In the genomic region with DNA sequence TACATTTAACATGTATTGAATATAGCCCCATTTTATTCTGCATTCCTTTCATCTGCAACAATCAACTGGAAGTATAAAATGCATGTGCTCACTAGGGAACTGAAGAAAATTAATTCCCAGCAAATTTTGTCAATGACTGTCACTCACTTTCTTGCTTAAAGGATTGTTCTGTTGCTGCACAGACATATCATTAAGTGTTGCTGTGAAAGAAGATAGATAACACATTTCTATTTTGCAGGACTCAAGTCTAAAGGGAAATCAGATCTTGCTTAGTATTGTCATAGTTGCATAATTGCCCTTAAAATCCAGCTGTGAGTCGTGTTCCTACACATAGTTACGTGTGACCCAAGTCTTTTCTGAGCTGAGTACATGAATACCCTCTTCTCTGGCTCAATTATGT, we compare ENCODE assay signal across 21 cellular contexts.
"Had no signal": no experiment of that assay in that cellular context is flagged by ENCODE, and none has a peak within 500 bp of the region (broad histone marks: within the 10 kb centered on the region; RNA-seq: fewer than 3 reads in every experiment).

No MANE protein-coding gene starts in this region.

- H3K36me3 ChIP-seq: colonic mucosa, left lung, neutrophil, tibial nerve, vagina had no signal

- H3K4me3 Mint-ChIP-seq: activated CD4-positive, alpha-beta T cell treated with anti-CD3 and anti-CD28 coated beads, Interleukin-2, amount 10 ng/mL, durations not matched to agents 24 days and 14 days; activated naive CD8-positive, alpha-beta T cell; activated T-cell treated with anti-CD3 and anti-CD28 coated beads, Interleukin-2, amount 50 U/mL, for 72 hours; naive thymus-derived CD4-positive, alpha-beta T cell; stimulated activated naive B cell treated with anti-CD40 and anti-IgM and Interleukin-4, amounts not matched to agents 10 μg/mL and 1 μg/mL and 100 μg/mL, for 72 hours had no signal

- H3K4me3 ChIP-seq: colonic mucosa, left lung, mucosa of descending colon, tibial nerve, vagina had no signal

- ATAC-seq: activated T-cell treated with anti-CD3 and anti-CD28 coated beads, Interleukin-2, amount 50 U/mL, for 72 hours; esophagus mucosa; left lung; mucosa of descending colon; naive thymus-derived CD4-positive, alpha-beta T cell; stimulated activated naive B cell treated with anti-CD40 and anti-IgM and Interleukin-4, amounts not matched to agents 10 μg/mL and 1 μg/mL and 100 μg/mL, for 72 hours had no signal

- H3K4me1 ChIP-seq: colonic mucosa, left lung, parathyroid adenoma, vagina had no signal

- H3K27ac ChIP-seq: colonic mucosa, left lung, neutrophil, parathyroid adenoma, vagina had no signal

- H3K27me3 ChIP-seq: colonic mucosa, left lung, neutrophil, tibial nerve, vagina had no signal

- H3K36me3 Mint-ChIP-seq: activated naive CD8-positive, alpha-beta T cell; naive thymus-derived CD4-positive, alpha-beta T cell; stimulated activated naive B cell treated with anti-CD40 and anti-IgM and Interleukin-4, amounts not matched to agents 10 μg/mL and 1 μg/mL and 100 μg/mL, for 72 hours had no signal

- H3K9me3 Mint-ChIP-seq: activated CD4-positive, alpha-beta T cell treated with anti-CD3 and anti-CD28 coated beads, Interleukin-2, amount 10 ng/mL, durations not matched to agents 24 days and 14 days; activated T-cell treated with anti-CD3 and anti-CD28 coated beads, Interleukin-2, amount 50 U/mL, for 72 hours; naive thymus-derived CD4-positive, alpha-beta T cell; stimulated activated naive B cell treated with anti-CD40 and anti-IgM and Interleukin-4, amounts not matched to agents 10 μg/mL and 1 μg/mL and 100 μg/mL, for 72 hours had no signal

- DNase-seq: activated CD4-positive, alpha-beta T cell treated with anti-CD3 and anti-CD28 coated beads, Interleukin-2, amount 10 ng/mL, durations not matched to agents 24 days and 14 days; activated CD4-positive, CD25-positive, alpha-beta regulatory T cell; activated CD8-positive, alpha-beta memory T cell treated with anti-CD3 and anti-CD28 coated beads, Interleukin-2, amount 50 U/mL, for 48 hours; activated gamma-delta T cell; activated T-cell treated with anti-CD3 and anti-CD28 coated beads, Interleukin-2, amount 50 U/mL, for 72 hours; amniotic stem cell; central memory CD4-positive, alpha-beta T cell; colonic mucosa; hippocampal formation; left lung; mucosa of descending colon; naive thymus-derived CD4-positive, alpha-beta T cell; stimulated activated CD4-positive, alpha-beta T cell treated with anti-CD3 and anti-CD28 coated beads, Interleukin-15, amount 100 ng/mL, for 24 hours; stimulated activated CD4-positive, alpha-beta T cell treated with anti-CD3 and anti-CD28 coated beads, Interleukin-4, amount 100 ng/mL, for 1 hour; stimulated activated naive B cell treated with anti-CD40 and anti-IgM and Interleukin-4, amounts not matched to agents 10 μg/mL and 1 μg/mL and 100 μg/mL, for 72 hours had no signal

- H3K4me1 Mint-ChIP-seq: activated CD4-positive, alpha-beta T cell treated with anti-CD3 and anti-CD28 coated beads, Interleukin-2, amount 10 ng/mL, durations not matched to agents 24 days and 14 days; naive thymus-derived CD4-positive, alpha-beta T cell; stimulated activated naive B cell treated with anti-CD40 and anti-IgM and Interleukin-4, amounts not matched to agents 10 μg/mL and 1 μg/mL and 100 μg/mL, for 72 hours had no signal

- H3K9me3 ChIP-seq: colonic mucosa, left lung, mucosa of descending colon, neutrophil, tibial nerve, vagina had no signal

- H3K27ac Mint-ChIP-seq: activated CD4-positive, alpha-beta T cell treated with anti-CD3 and anti-CD28 coated beads, Interleukin-2, amount 10 ng/mL, durations not matched to agents 24 days and 14 days; activated naive CD8-positive, alpha-beta T cell; activated T-cell treated with anti-CD3 and anti-CD28 coated beads, Interleukin-2, amount 50 U/mL, for 72 hours; naive thymus-derived CD4-positive, alpha-beta T cell; stimulated activated naive B cell treated with anti-CD40 and anti-IgM and Interleukin-4, amounts not matched to agents 10 μg/mL and 1 μg/mL and 100 μg/mL, for 72 hours had no signal

- H3K27me3 Mint-ChIP-seq: activated CD4-positive, alpha-beta T cell treated with anti-CD3 and anti-CD28 coated beads, Interleukin-2, amount 10 ng/mL, durations not matched to agents 24 days and 14 days; activated naive CD8-positive, alpha-beta T cell; naive thymus-derived CD4-positive, alpha-beta T cell; stimulated activated naive B cell treated with anti-CD40 and anti-IgM and Interleukin-4, amounts not matched to agents 10 μg/mL and 1 μg/mL and 100 μg/mL, for 72 hours had no signal
